Comparison of ENCODE assay signal across 14 cellular contexts in the genomic region with DNA sequence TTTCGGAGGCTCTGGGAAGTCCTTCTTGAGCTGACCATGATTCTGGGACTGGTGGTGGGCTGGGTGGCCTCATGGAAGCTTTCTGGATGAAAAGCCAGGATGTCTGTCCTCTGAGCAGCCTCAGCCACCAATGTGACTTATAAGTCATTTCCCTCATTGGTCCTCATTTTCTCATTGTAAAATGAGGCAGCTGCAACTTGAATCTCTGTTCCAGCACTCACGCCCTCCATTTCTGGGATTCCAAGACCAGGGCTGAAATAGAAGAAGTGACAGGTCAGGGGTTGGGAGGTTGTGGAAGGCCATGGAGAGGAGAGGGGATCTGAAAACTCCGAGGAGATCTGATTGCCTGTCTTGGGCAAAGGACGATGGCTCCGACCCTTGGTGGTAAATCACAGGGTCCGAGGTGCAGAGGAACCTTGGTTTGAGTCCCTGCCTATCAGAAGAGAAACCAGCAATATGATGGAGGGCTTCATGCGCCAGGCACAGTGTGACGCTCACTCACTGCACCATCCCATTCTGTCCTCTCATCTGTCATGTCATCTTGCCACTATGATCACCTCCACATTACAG. TPM values are rescaled to one million over a fixed set of nuclear protein-coding genes. Genes with fewer than 3 reads are reported as not detected.
"Had no signal": no experiment of that assay in that cellular context is flagged by ENCODE, and none has a peak within 500 bp of the region (broad histone marks: within the 10 kb centered on the region; RNA-seq: fewer than 3 reads in every experiment).

No MANE protein-coding gene starts in this region.

- H3K9me3 ChIP-seq: lower lobe of right lung, upper lobe of left lung had no signal

- H3K27me3 ChIP-seq: upper lobe of left lung had no signal

- H3K36me3 Mint-ChIP-seq: activated CD8-positive, alpha-beta memory T cell treated with anti-CD3 and anti-CD28 coated beads, Interleukin-2, amount 10 ng/mL, durations not matched to agents 7 days and 5 days had no signal

- ATAC-seq: activated CD8-positive, alpha-beta memory T cell treated with anti-CD3 and anti-CD28 coated beads, Interleukin-2, amount 10 ng/mL, durations not matched to agents 7 days and 5 days; activated naive CD4-positive, alpha-beta T cell treated with anti-CD3 and anti-CD28 coated beads, Interleukin-2, amount 50 U/mL, for 72 hours; activated T-cell treated with anti-CD3 and anti-CD28 coated beads, Interleukin-2, amount 50 U/mL, for 4 hours; foreskin keratinocyte had no signal

- H3K27ac ChIP-seq: foreskin keratinocyte had no signal

- DNase-seq: activated CD4-positive, alpha-beta T cell treated with anti-CD3 and anti-CD28 coated beads, Interleukin-2, amount 50 U/mL, for 1 hour; activated CD4-positive, CD25-positive, alpha-beta regulatory T cell; activated CD8-positive, alpha-beta memory T cell treated with anti-CD3 and anti-CD28 coated beads, Interleukin-2, amount 10 ng/mL, durations not matched to agents 7 days and 5 days; activated effector memory CD4-positive, alpha-beta T cell treated with anti-CD3 and anti-CD28 coated beads, Interleukin-2, amount 50 U/mL, for 16 hours; activated T-cell treated with anti-CD3 and anti-CD28 coated beads, Interleukin-2, amount 50 U/mL, for 4 hours; amygdala; foreskin keratinocyte; kidney glomerular epithelial cell; lower lobe of right lung; SIG-M5; substantia nigra; upper lobe of left lung had no signal

- H3K4me3 ChIP-seq: lower lobe of right lung, skin epidermis, upper lobe of left lung had no signal

- H3K4me3 Mint-ChIP-seq: activated CD8-positive, alpha-beta memory T cell treated with anti-CD3 and anti-CD28 coated beads, Interleukin-2, amount 10 ng/mL, durations not matched to agents 7 days and 5 days; activated T-cell treated with anti-CD3 and anti-CD28 coated beads, Interleukin-2, amount 50 U/mL, for 4 hours had no signal

- H3K36me3 ChIP-seq: lower lobe of right lung, upper lobe of left lung had no signal

- H3K27me3 Mint-ChIP-seq: activated CD8-positive, alpha-beta memory T cell treated with anti-CD3 and anti-CD28 coated beads, Interleukin-2, amount 10 ng/mL, durations not matched to agents 7 days and 5 days had no signal

- H3K27ac Mint-ChIP-seq: activated CD8-positive, alpha-beta memory T cell treated with anti-CD3 and anti-CD28 coated beads, Interleukin-2, amount 10 ng/mL, durations not matched to agents 7 days and 5 days had no signal

- H3K4me1 ChIP-seq: foreskin keratinocyte had no signal

RNA-seq across cellular contexts. Expression of a gene that starts 38.3 kb away (rescaled TPM):
- polyA plus RNA-seq: foreskin keratinocyte had no signal
